Comparison of ENCODE assay signal across 21 cellular contexts in genomic region chr12:87119713-87120112, GRCh38.
DNase-seq lines count a peak whose midpoint lies in the region; ATAC-seq and TF ChIP-seq lines count a peak whose summit lies in the region.
"Had no signal": no experiment of that assay in that cellular context is flagged by ENCODE, and none has a peak within 500 bp of the region (broad histone marks: within the 10 kb centered on the region; RNA-seq: fewer than 3 reads in every experiment).

No MANE protein-coding gene starts in this region.

- DNase-seq in DMS 273 (lab: John Stamatoyannopoulos, UW; ENCODE audit: unreplicated experiment): peak; percentile 46
- peak; percentile 61 for DNase-seq in OCI-M1 (lab: John Stamatoyannopoulos, UW)
- peak; percentile 13 for DNase-seq in choroid plexus epithelial cell (ENCODE audit: low read depth)
- no peak for DNase-seq in AG08395 (ENCODE audit: low spot score)
- DNase-seq in GM10248 (ENCODE audit: extremely low spot score): no peak
- DNase-seq: Caco-2; CD4-positive, alpha-beta memory T cell; MM.1S; NCI-H1048; NCI-H1417 treated with DMSO at 0.1 percent for 48 hours; NCI-H1930; NCI-H2227 treated with DMSO at 0.1 percent for 48 hours; NCI-H774; NK-92 treated with Interleukin-12 subunit alpha and Interleukin-12 subunit beta, amount 100 ng/mL, for 24 hours; Peyer's patch; SW 1271; T-helper 2 cell had no signal

- peak overlapping the region; percentile 46 for H3K27ac ChIP-seq in 22Rv1
- H3K27ac ChIP-seq: BLaER1 treated with 17β-estradiol and CSF1 and Interleukin-3, amounts not matched to agents 10 nM and 100 nM; Peyer's patch had no signal

- H3K4me3 ChIP-seq in choroid plexus epithelial cell (ENCODE audit: low read depth, low read length): no peak overlapping the region
- H3K4me3 ChIP-seq: BLaER1 treated with 17β-estradiol and CSF1 and Interleukin-3, amounts not matched to agents 10 nM and 100 nM; K562; Peyer's patch had no signal

- POLR2A ChIA-PET in GM10248 (lab: Yijun Ruan, JAX): no interaction called here

- TF ChIP-seq CTCF in 22Rv1 (IDR thresholded peaks at IDR 0.05): no peak
- no peak for TF ChIP-seq CTCF in choroid plexus epithelial cell (conservative IDR thresholded peaks at IDR 0.05; ENCODE audit: low read depth, low read length)
- no peak for TF ChIP-seq CTCF in GM10248 (IDR thresholded peaks at IDR 0.05; ENCODE audit: control extremely low read depth, extremely low read depth, low read depth, missing control alignments)

- ATAC-seq in GM21390 (IDR thresholded peaks at IDR 0.05; ENCODE audit: unreplicated experiment): no peak
- ATAC-seq: K562 had no signal

- CTCF ChIA-PET in GM10248 (lab: Yijun Ruan, JAX): interaction anchor here (1.5 kb wide), 1 partner anchor 11 kb away, joined by 3 read pairs; no protein-coding TSS in a partner anchor

Comparison
In these comparisons a context has a peak if more than half of its experiments do, and no peak if none do; other contexts are left out.
1. DNase-seq: peak in DMS 273 (single experiment), OCI-M1 (single experiment) and choroid plexus epithelial cell (single experiment); none in AG08395 (single experiment) and GM10248 (single experiment).